In genomic region chr9:4058931-4059330, GRCh38 we compare ENCODE assay signal across 26 cellular contexts.
"Had no signal": no experiment of that assay in that cellular context is flagged by ENCODE, and none has a peak within 500 bp of the region (broad histone marks: within the 10 kb centered on the region; RNA-seq: fewer than 3 reads in every experiment).

No MANE protein-coding gene starts in this region.

- H3K4me1 ChIP-seq: pancreas, prostate gland, right lobe of liver, sigmoid colon, stomach, thyroid gland, tibial nerve, upper lobe of left lung, vagina had no signal

- H3K9me3 ChIP-seq: neutrophil, pancreas, prostate gland, right lobe of liver, thyroid gland, vagina had no signal

- H3K4me3 Mint-ChIP-seq: naive thymus-derived CD8-positive, alpha-beta T cell; natural killer cell treated with Interleukin-12 subunit alpha and Interleukin-12 subunit beta and Interleukin-15 and Interleukin-18, amount 100 ng/mL, for 72 hours; nephron progenitor cell; neural crest cell; stimulated activated effector memory CD8-positive, alpha-beta T cell treated with anti-CD3 and anti-CD28 coated beads, Interleukin-12 subunit alpha, Interleukin-12 subunit beta, amount 100 ng/mL, for 72 hours; stimulated activated naive B cell treated with anti-CD40 and anti-IgM and Interleukin-4, amounts not matched to agents 10 μg/mL and 1 μg/mL and 100 μg/mL, for 72 hours; stimulated activated naive CD8-positive, alpha-beta T cell treated with anti-CD3 and anti-CD28 coated beads, Interleukin-15, Interleukin-2, amounts not matched to agents 100 ng/mL and 50 ng/mL, for 24 hours had no signal

- H3K36me3 Mint-ChIP-seq: stimulated activated effector memory CD8-positive, alpha-beta T cell treated with anti-CD3 and anti-CD28 coated beads, Interleukin-12 subunit alpha, Interleukin-12 subunit beta, amount 100 ng/mL, for 72 hours; stimulated activated naive B cell treated with anti-CD40 and anti-IgM and Interleukin-4, amounts not matched to agents 10 μg/mL and 1 μg/mL and 100 μg/mL, for 72 hours had no signal

- H3K27me3 ChIP-seq: neutrophil, pancreas, right lobe of liver, sigmoid colon, stomach, thyroid gland, tibial nerve, upper lobe of left lung, vagina had no signal

- H3K27ac Mint-ChIP-seq: naive thymus-derived CD8-positive, alpha-beta T cell; natural killer cell treated with Interleukin-12 subunit alpha and Interleukin-12 subunit beta and Interleukin-15 and Interleukin-18, amount 100 ng/mL, for 72 hours; nephron progenitor cell; stimulated activated effector memory CD8-positive, alpha-beta T cell treated with anti-CD3 and anti-CD28 coated beads, Interleukin-12 subunit alpha, Interleukin-12 subunit beta, amount 100 ng/mL, for 72 hours; stimulated activated naive B cell treated with anti-CD40 and anti-IgM and Interleukin-4, amounts not matched to agents 10 μg/mL and 1 μg/mL and 100 μg/mL, for 72 hours; stimulated activated naive CD8-positive, alpha-beta T cell treated with anti-CD3 and anti-CD28 coated beads, Interleukin-15, Interleukin-2, amounts not matched to agents 100 ng/mL and 50 ng/mL, for 24 hours had no signal

- ATAC-seq: naive thymus-derived CD8-positive, alpha-beta T cell; natural killer cell treated with Interleukin-12 subunit alpha and Interleukin-12 subunit beta and Interleukin-15 and Interleukin-18, amount 100 ng/mL, for 72 hours; pancreas; right cardiac atrium; right lobe of liver; stimulated activated effector memory CD8-positive, alpha-beta T cell treated with anti-CD3 and anti-CD28 coated beads, Interleukin-12 subunit alpha, Interleukin-12 subunit beta, amount 100 ng/mL, for 72 hours; stimulated activated naive B cell treated with anti-CD40 and anti-IgM and Interleukin-4, amounts not matched to agents 10 μg/mL and 1 μg/mL and 100 μg/mL, for 72 hours had no signal

- DNase-seq: naive thymus-derived CD8-positive, alpha-beta T cell; nephron progenitor cell; pancreas; retina; right cardiac atrium; right lobe of liver; sigmoid colon; small intestine; stimulated activated CD4-positive, alpha-beta T cell treated with anti-CD3 and anti-CD28 coated beads, Interleukin-15, amount 100 ng/mL, for 24 hours; stimulated activated CD4-positive, alpha-beta T cell treated with anti-CD3 and anti-CD28 coated beads, Interleukin-2, amount 100 ng/mL, for 24 hours; stimulated activated CD4-positive, alpha-beta T cell treated with anti-CD3 and anti-CD28 coated beads, Interleukin-2, amount 100 ng/mL, for 48 hours; stimulated activated CD4-positive, alpha-beta T cell treated with anti-CD3 and anti-CD28 coated beads, Interleukin-4, amount 100 ng/mL, for 24 hours; stimulated activated naive B cell treated with anti-CD40 and anti-IgM and Interleukin-4, amounts not matched to agents 10 μg/mL and 1 μg/mL and 100 μg/mL, for 72 hours; stimulated activated naive CD4-positive, alpha-beta T cell treated with Interleukin-2 at 50 U/mL for 16 hours; stomach; thyroid gland; upper lobe of left lung had no signal

- H3K36me3 ChIP-seq: neutrophil, pancreas, prostate gland, right lobe of liver, sigmoid colon, stomach, thoracic aorta, thyroid gland, upper lobe of left lung, vagina had no signal

- H3K27me3 Mint-ChIP-seq: naive thymus-derived CD8-positive, alpha-beta T cell; stimulated activated naive B cell treated with anti-CD40 and anti-IgM and Interleukin-4, amounts not matched to agents 10 μg/mL and 1 μg/mL and 100 μg/mL, for 72 hours; stimulated activated naive CD8-positive, alpha-beta T cell treated with anti-CD3 and anti-CD28 coated beads, Interleukin-15, Interleukin-2, amounts not matched to agents 100 ng/mL and 50 ng/mL, for 24 hours had no signal

- H3K4me1 Mint-ChIP-seq: nephron progenitor cell; neural crest cell; stimulated activated effector memory CD8-positive, alpha-beta T cell treated with anti-CD3 and anti-CD28 coated beads, Interleukin-12 subunit alpha, Interleukin-12 subunit beta, amount 100 ng/mL, for 72 hours; stimulated activated naive B cell treated with anti-CD40 and anti-IgM and Interleukin-4, amounts not matched to agents 10 μg/mL and 1 μg/mL and 100 μg/mL, for 72 hours had no signal

- H3K4me3 ChIP-seq: pancreas, prostate gland, right lobe of liver, sigmoid colon, stomach, thoracic aorta, thyroid gland, tibial nerve, upper lobe of left lung, vagina had no signal

- H3K27ac ChIP-seq: neutrophil, pancreas, prostate gland, right lobe of liver, sigmoid colon, stomach, thoracic aorta, thyroid gland, tibial nerve, upper lobe of left lung, vagina had no signal
